Comparison of ENCODE assay signal across 6 cellular contexts in genomic region chr20:7294816-7295360, GRCh38.
"Had no signal": no experiment of that assay in that cellular context is flagged by ENCODE, and none has a peak within 500 bp of the region (broad histone marks: within the 10 kb centered on the region; RNA-seq: fewer than 3 reads in every experiment).

No MANE protein-coding gene starts in this region.

- DNase-seq: GOT3, H9, HCEC 1CT, KBM-7 had no signal

- FAIRE-seq: H54, HTR-8/SVneo had no signal
